Comparison of ENCODE assay signal across 1 cellular context in the genomic region with DNA sequence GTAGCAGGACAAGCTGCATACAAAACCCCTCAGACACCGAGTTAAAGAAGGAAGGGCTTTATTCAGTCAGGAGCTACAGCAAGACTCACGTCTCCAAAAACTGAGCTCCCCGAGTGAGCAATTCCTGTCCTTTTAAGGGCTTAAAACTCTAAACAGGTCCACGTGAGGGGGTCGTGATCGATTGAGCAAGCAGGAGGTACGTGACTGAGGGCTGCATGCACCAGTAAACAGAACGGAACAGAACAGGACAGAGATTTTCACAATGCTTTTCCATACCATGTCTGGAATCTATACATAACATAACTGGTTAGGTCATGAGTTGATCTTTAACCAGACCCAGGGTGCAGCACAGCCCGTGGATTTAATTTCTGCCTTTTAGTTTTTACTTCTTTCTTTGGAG.
A peak's percentile ranks its signal among the peaks of the same experiment; 100 is the strongest.
TF ChIP-seq lines count a peak whose summit lies in the region.

No MANE protein-coding gene starts in this region.

TF ChIP-seq in HepG2, 621 proteins besides CTCF, POLR2A, EP300 and RAD21 (continued from another document and continues in another):
- TF ChIP-seq, protein P1, sequence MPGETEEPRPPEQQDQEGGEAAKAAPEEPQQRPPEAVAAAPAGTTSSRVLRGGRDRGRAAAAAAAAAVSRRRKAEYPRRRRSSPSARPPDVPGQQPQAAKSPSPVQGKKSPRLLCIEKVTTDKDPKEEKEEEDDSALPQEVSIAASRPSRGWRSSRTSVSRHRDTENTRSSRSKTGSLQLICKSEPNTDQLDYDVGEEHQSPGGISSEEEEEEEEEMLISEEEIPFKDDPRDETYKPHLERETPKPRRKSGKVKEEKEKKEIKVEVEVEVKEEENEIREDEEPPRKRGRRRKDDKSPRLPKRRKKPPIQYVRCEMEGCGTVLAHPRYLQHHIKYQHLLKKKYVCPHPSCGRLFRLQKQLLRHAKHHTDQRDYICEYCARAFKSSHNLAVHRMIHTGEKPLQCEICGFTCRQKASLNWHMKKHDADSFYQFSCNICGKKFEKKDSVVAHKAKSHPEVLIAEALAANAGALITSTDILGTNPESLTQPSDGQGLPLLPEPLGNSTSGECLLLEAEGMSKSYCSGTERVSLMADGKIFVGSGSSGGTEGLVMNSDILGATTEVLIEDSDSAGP (CRISPR knock-in tag; IDR thresholded peaks at IDR 0.05; ENCODE audit: borderline replicate concordance): no peak
- TF ChIP-seq SOX6 (IDR thresholded peaks at IDR 0.05) (no peak), SOX6 (CRISPR knock-in tag; IDR thresholded peaks at IDR 0.05) (peak; percentile 50; the same call in 1 of the 2 replicates), ZNF75D (CRISPR knock-in tag; IDR thresholded peaks at IDR 0.05; ENCODE audit: borderline replicate concordance) (no peak), TEAD3 (CRISPR knock-in tag; optimal IDR thresholded peaks at IDR 0.05; ENCODE audit: borderline replicate concordance) (no peak), TCF12 (IDR thresholded peaks at IDR 0.05) (no peak), TCF12 (CRISPR knock-in tag; IDR thresholded peaks at IDR 0.05) (no peak), SAFB2 (CRISPR knock-in tag; IDR thresholded peaks at IDR 0.05; ENCODE audit: borderline replicate concordance, low read depth) (0 out of 2 replicates have a peak, but pooled peaks have one; percentile 40), RFX5 (IDR thresholded peaks at IDR 0.05; ENCODE audit: low read depth, low read length) (no peak), CEBPB (IDR thresholded peaks at IDR 0.05; ENCODE audit: borderline replicate concordance, low read depth, low read length) (peak; percentile 23; the same call in 1 of the 2 replicates), POGZ (CRISPR knock-in tag; IDR thresholded peaks at IDR 0.05) (0 out of 2 replicates have a peak, but pooled peaks have one; percentile 46), PRPF4 (IDR thresholded peaks at IDR 0.05; ENCODE audit: low read depth, low read length, poor library complexity, severe bottlenecking) (no peak), FOSL2 (CRISPR knock-in tag; IDR thresholded peaks at IDR 0.05) (0 out of 2 replicates have a peak, but pooled peaks have one; percentile 17), ZNF644 (CRISPR knock-in tag; IDR thresholded peaks at IDR 0.05; ENCODE audit: low read depth) (no peak), ZBTB20 (CRISPR knock-in tag; IDR thresholded peaks at IDR 0.05; ENCODE audit: borderline replicate concordance, low read depth) (peak; percentile 98; the same call in 1 of the 2 replicates), FOXA3 (CRISPR knock-in tag; IDR thresholded peaks at IDR 0.05) (peak; percentile 68; the same call in 1 of the 2 replicates), ZBTB42 (CRISPR knock-in tag; IDR thresholded peaks at IDR 0.05) (no peak), ZNF788 (CRISPR knock-in tag; IDR thresholded peaks at IDR 0.05; ENCODE audit: borderline replicate concordance) (peak; percentile 66; the same call in 1 of the 2 replicates), ZNF558 (CRISPR knock-in tag; IDR thresholded peaks at IDR 0.05; ENCODE audit: borderline replicate concordance) (no peak), ZNF24 (IDR thresholded peaks at IDR 0.05) (no peak), RARA (CRISPR knock-in tag; IDR thresholded peaks at IDR 0.05) (peak; percentile 27; the same call in 1 of the 2 replicates), RXRB (CRISPR knock-in tag; IDR thresholded peaks at IDR 0.05; ENCODE audit: borderline replicate concordance) (0 out of 2 replicates have a peak, but pooled peaks have one; percentile 24), SATB2 (CRISPR knock-in tag; IDR thresholded peaks at IDR 0.05) (no peak), ARNTL (CRISPR knock-in tag; IDR thresholded peaks at IDR 0.05) (peak; percentile 84), ATM (IDR thresholded peaks at IDR 0.05; ENCODE audit: borderline replicate concordance) (no peak), HDAC1 (CRISPR knock-in tag; IDR thresholded peaks at IDR 0.05) (no peak), ZKSCAN8 (CRISPR knock-in tag; IDR thresholded peaks at IDR 0.05; ENCODE audit: borderline replicate concordance) (no peak), NRL (CRISPR knock-in tag; IDR thresholded peaks at IDR 0.05; ENCODE audit: borderline replicate concordance) (no peak), NONO (IDR thresholded peaks at IDR 0.05) (no peak), NONO (CRISPR knock-in tag; conservative IDR thresholded peaks at IDR 0.05) (no peak), ZFP37 (CRISPR knock-in tag; IDR thresholded peaks at IDR 0.05; ENCODE audit: borderline replicate concordance) (no peak), MEIS1 (CRISPR knock-in tag; IDR thresholded peaks at IDR 0.05; ENCODE audit: borderline replicate concordance) (no peak), MED1 (CRISPR knock-in tag; IDR thresholded peaks at IDR 0.05) (peak; percentile 73; the same call in 1 of the 2 replicates), PTBP1 (IDR thresholded peaks at IDR 0.05; ENCODE audit: low read depth, low read length, poor library complexity, severe bottlenecking) (no peak), SALL2 (CRISPR knock-in tag; IDR thresholded peaks at IDR 0.05) (no peak), ZNF766 (CRISPR knock-in tag; IDR thresholded peaks at IDR 0.05; ENCODE audit: borderline replicate concordance) (no peak), SOX13 (IDR thresholded peaks at IDR 0.05) (no peak), SOX13 (CRISPR knock-in tag; conservative IDR thresholded peaks at IDR 0.05 in 1 of 2, IDR thresholded peaks at IDR 0.05 in 1 of 2) (peak in 1 of 2 experiments; percentile 46; a peak in 1 of 4 replicates), THYN1 (CRISPR knock-in tag; IDR thresholded peaks at IDR 0.05; ENCODE audit: borderline replicate concordance, low read depth) (no peak), AGO1 (IDR thresholded peaks at IDR 0.05; ENCODE audit: low read depth, low read length, poor library complexity, severe bottlenecking) (no peak), ZNF282 (IDR thresholded peaks at IDR 0.05; ENCODE audit: partially characterized antibody) (no peak)
- TF ChIP-seq, protein P2, sequence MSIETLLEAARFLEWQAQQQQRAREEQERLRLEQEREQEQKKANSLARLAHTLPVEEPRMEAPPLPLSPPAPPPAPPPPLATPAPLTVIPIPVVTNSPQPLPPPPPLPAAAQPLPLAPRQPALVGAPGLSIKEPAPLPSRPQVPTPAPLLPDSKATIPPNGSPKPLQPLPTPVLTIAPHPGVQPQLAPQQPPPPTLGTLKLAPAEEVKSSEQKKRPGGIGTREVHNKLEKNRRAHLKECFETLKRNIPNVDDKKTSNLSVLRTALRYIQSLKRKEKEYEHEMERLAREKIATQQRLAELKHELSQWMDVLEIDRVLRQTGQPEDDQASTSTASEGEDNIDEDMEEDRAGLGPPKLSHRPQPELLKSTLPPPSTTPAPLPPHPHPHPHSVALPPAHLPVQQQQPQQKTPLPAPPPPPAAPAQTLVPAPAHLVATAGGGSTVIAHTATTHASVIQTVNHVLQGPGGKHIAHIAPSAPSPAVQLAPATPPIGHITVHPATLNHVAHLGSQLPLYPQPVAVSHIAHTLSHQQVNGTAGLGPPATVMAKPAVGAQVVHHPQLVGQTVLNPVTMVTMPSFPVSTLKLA (IDR thresholded peaks at IDR 0.05): no peak
- TF ChIP-seq, protein P3, sequence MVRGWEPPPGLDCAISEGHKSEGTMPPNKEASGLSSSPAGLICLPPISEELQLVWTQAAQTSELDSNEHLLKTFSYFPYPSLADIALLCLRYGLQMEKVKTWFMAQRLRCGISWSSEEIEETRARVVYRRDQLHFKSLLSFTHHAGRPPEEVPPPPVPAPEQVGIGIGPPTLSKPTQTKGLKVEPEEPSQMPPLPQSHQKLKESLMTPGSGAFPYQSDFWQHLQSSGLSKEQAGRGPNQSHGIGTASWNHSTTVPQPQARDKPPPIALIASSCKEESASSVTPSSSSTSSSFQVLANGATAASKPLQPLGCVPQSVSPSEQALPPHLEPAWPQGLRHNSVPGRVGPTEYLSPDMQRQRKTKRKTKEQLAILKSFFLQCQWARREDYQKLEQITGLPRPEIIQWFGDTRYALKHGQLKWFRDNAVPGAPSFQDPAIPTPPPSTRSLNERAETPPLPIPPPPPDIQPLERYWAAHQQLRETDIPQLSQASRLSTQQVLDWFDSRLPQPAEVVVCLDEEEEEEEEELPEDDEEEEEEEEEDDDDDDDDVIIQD (CRISPR knock-in tag; IDR thresholded peaks at IDR 0.05; ENCODE audit: low read depth): peak; percentile 74; the same call in 1 of the 2 replicates
- TF ChIP-seq, protein P4, sequence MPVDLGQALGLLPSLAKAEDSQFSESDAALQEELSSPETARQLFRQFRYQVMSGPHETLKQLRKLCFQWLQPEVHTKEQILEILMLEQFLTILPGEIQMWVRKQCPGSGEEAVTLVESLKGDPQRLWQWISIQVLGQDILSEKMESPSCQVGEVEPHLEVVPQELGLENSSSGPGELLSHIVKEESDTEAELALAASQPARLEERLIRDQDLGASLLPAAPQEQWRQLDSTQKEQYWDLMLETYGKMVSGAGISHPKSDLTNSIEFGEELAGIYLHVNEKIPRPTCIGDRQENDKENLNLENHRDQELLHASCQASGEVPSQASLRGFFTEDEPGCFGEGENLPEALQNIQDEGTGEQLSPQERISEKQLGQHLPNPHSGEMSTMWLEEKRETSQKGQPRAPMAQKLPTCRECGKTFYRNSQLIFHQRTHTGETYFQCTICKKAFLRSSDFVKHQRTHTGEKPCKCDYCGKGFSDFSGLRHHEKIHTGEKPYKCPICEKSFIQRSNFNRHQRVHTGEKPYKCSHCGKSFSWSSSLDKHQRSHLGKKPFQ (CRISPR knock-in tag; IDR thresholded peaks at IDR 0.05; ENCODE audit: insufficient replicate concordance): no peak
- TF ChIP-seq, protein P5, sequence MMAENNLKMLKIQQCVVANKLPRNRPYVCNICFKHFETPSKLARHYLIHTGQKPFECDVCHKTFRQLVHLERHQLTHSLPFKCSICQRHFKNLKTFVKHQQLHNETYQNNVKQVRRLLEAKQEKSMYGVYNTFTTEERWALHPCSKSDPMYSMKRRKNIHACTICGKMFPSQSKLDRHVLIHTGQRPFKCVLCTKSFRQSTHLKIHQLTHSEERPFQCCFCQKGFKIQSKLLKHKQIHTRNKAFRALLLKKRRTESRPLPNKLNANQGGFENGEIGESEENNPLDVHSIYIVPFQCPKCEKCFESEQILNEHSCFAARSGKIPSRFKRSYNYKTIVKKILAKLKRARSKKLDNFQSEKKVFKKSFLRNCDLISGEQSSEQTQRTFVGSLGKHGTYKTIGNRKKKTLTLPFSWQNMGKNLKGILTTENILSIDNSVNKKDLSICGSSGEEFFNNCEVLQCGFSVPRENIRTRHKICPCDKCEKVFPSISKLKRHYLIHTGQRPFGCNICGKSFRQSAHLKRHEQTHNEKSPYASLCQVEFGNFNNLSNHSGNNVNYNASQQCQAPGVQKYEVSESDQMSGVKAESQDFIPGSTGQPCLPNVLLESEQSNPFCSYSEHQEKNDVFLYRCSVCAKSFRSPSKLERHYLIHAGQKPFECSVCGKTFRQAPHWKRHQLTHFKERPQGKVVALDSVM (CRISPR knock-in tag; IDR thresholded peaks at IDR 0.05): no peak
- TF ChIP-seq, protein P6, sequence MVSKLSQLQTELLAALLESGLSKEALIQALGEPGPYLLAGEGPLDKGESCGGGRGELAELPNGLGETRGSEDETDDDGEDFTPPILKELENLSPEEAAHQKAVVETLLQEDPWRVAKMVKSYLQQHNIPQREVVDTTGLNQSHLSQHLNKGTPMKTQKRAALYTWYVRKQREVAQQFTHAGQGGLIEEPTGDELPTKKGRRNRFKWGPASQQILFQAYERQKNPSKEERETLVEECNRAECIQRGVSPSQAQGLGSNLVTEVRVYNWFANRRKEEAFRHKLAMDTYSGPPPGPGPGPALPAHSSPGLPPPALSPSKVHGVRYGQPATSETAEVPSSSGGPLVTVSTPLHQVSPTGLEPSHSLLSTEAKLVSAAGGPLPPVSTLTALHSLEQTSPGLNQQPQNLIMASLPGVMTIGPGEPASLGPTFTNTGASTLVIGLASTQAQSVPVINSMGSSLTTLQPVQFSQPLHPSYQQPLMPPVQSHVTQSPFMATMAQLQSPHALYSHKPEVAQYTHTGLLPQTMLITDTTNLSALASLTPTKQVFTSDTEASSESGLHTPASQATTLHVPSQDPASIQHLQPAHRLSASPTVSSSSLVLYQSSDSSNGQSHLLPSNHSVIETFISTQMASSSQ (IDR thresholded peaks at IDR 0.05; ENCODE audit: low read depth): peak; percentile 52; the same call in 1 of the 2 replicates
- TF ChIP-seq, protein P6 (CRISPR knock-in tag; IDR thresholded peaks at IDR 0.05; ENCODE audit: borderline replicate concordance): peak; percentile 29; the same call in 1 of the 2 replicates
- TF ChIP-seq, protein P7, sequence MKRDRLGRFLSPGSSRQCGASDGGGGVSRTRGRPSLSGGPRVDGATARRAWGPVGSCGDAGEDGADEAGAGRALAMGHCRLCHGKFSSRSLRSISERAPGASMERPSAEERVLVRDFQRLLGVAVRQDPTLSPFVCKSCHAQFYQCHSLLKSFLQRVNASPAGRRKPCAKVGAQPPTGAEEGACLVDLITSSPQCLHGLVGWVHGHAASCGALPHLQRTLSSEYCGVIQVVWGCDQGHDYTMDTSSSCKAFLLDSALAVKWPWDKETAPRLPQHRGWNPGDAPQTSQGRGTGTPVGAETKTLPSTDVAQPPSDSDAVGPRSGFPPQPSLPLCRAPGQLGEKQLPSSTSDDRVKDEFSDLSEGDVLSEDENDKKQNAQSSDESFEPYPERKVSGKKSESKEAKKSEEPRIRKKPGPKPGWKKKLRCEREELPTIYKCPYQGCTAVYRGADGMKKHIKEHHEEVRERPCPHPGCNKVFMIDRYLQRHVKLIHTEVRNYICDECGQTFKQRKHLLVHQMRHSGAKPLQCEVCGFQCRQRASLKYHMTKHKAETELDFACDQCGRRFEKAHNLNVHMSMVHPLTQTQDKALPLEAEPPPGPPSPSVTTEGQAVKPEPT (CRISPR knock-in tag; IDR thresholded peaks at IDR 0.05; ENCODE audit: low read depth): no peak
- TF ChIP-seq, protein P8, sequence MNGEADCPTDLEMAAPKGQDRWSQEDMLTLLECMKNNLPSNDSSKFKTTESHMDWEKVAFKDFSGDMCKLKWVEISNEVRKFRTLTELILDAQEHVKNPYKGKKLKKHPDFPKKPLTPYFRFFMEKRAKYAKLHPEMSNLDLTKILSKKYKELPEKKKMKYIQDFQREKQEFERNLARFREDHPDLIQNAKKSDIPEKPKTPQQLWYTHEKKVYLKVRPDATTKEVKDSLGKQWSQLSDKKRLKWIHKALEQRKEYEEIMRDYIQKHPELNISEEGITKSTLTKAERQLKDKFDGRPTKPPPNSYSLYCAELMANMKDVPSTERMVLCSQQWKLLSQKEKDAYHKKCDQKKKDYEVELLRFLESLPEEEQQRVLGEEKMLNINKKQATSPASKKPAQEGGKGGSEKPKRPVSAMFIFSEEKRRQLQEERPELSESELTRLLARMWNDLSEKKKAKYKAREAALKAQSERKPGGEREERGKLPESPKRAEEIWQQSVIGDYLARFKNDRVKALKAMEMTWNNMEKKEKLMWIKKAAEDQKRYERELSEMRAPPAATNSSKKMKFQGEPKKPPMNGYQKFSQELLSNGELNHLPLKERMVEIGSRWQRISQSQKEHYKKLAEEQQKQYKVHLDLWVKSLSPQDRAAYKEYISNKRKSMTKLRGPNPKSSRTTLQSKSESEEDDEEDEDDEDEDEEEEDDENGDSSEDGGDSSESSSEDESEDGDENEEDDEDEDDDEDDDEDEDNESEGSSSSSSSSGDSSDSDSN (CRISPR knock-in tag; IDR thresholded peaks at IDR 0.05): no peak
